1 cellular context compared by ENCODE assay signal in genomic region chr18:48896875-48897511, GRCh38.
TF ChIP-seq lines count a peak whose summit lies in the region.

No MANE protein-coding gene starts in this region.

TF ChIP-seq in K562, 482 proteins besides CTCF, POLR2A, EP300 and RAD21 (continued from another document and continues in another):
- TF ChIP-seq, protein P1, sequence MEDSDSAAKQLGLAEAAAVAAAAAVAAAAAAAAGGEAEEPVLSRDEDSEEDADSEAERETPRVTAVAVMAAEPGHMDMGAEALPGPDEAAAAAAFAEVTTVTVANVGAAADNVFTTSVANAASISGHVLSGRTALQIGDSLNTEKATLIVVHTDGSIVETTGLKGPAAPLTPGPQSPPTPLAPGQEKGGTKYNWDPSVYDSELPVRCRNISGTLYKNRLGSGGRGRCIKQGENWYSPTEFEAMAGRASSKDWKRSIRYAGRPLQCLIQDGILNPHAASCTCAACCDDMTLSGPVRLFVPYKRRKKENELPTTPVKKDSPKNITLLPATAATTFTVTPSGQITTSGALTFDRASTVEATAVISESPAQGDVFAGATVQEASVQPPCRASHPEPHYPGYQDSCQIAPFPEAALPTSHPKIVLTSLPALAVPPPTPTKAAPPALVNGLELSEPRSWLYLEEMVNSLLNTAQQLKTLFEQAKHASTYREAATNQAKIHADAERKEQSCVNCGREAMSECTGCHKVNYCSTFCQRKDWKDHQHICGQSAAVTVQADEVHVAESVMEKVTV (CRISPR knock-in tag; IDR thresholded peaks at IDR 0.05), result peak; percentile 45; the same call in 1 of the 2 replicates
- TF ChIP-seq, protein P2, sequence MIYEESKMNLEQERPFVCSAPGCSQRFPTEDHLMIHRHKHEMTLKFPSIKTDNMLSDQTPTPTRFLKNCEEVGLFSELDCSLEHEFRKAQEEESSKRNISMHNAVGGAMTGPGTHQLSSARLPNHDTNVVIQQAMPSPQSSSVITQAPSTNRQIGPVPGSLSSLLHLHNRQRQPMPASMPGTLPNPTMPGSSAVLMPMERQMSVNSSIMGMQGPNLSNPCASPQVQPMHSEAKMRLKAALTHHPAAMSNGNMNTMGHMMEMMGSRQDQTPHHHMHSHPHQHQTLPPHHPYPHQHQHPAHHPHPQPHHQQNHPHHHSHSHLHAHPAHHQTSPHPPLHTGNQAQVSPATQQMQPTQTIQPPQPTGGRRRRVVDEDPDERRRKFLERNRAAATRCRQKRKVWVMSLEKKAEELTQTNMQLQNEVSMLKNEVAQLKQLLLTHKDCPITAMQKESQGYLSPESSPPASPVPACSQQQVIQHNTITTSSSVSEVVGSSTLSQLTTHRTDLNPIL (CRISPR knock-in tag; IDR thresholded peaks at IDR 0.05), result no peak
- TF ChIP-seq ZNF583 (CRISPR knock-in tag; IDR thresholded peaks at IDR 0.05), result no peak
- no peak for TF ChIP-seq HNRNPK (IDR thresholded peaks at IDR 0.05; ENCODE audit: low read depth, low read length, poor library complexity, severe bottlenecking)
- TF ChIP-seq, protein P3, sequence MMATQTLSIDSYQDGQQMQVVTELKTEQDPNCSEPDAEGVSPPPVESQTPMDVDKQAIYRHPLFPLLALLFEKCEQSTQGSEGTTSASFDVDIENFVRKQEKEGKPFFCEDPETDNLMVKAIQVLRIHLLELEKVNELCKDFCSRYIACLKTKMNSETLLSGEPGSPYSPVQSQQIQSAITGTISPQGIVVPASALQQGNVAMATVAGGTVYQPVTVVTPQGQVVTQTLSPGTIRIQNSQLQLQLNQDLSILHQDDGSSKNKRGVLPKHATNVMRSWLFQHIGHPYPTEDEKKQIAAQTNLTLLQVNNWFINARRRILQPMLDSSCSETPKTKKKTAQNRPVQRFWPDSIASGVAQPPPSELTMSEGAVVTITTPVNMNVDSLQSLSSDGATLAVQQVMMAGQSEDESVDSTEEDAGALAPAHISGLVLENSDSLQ (IDR thresholded peaks at IDR 0.05), result peak; percentile 42; the same call in 1 of the 2 replicates
- no peak for TF ChIP-seq PRPF4 (IDR thresholded peaks at IDR 0.05; ENCODE audit: insufficient read depth, low read depth, low read length, poor library complexity, severe bottlenecking)
- TF ChIP-seq, protein P4, sequence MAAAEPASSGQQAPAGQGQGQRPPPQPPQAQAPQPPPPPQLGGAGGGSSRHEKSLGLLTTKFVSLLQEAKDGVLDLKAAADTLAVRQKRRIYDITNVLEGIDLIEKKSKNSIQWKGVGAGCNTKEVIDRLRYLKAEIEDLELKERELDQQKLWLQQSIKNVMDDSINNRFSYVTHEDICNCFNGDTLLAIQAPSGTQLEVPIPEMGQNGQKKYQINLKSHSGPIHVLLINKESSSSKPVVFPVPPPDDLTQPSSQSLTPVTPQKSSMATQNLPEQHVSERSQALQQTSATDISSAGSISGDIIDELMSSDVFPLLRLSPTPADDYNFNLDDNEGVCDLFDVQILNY (CRISPR knock-in tag; IDR thresholded peaks at IDR 0.05), result no peak
- TF ChIP-seq SUPT5H (IDR thresholded peaks at IDR 0.05), result no peak
- TF ChIP-seq, protein P5, sequence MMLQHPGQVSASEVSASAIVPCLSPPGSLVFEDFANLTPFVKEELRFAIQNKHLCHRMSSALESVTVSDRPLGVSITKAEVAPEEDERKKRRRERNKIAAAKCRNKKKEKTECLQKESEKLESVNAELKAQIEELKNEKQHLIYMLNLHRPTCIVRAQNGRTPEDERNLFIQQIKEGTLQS (IDR thresholded peaks at IDR 0.05), result 0 out of 2 replicates have a peak, but pooled peaks have one; percentile 32
- TF ChIP-seq, protein P5 (CRISPR knock-in tag; conservative IDR thresholded peaks at IDR 0.05), result no peak
- TF ChIP-seq MBD2 (IDR thresholded peaks at IDR 0.05; ENCODE audit: borderline replicate concordance, low read depth), result no peak
- TF ChIP-seq MIER1 (IDR thresholded peaks at IDR 0.05; ENCODE audit: low read depth), result no peak
- TF ChIP-seq, protein P6, sequence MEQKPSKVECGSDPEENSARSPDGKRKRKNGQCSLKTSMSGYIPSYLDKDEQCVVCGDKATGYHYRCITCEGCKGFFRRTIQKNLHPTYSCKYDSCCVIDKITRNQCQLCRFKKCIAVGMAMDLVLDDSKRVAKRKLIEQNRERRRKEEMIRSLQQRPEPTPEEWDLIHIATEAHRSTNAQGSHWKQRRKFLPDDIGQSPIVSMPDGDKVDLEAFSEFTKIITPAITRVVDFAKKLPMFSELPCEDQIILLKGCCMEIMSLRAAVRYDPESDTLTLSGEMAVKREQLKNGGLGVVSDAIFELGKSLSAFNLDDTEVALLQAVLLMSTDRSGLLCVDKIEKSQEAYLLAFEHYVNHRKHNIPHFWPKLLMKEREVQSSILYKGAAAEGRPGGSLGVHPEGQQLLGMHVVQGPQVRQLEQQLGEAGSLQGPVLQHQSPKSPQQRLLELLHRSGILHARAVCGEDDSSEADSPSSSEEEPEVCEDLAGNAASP (IDR thresholded peaks at IDR 0.05), result no peak
- TF ChIP-seq DIDO1 (tag; IDR thresholded peaks at IDR 0.05; ENCODE audit: low read depth), result no peak
- TF ChIP-seq RCOR1 (IDR thresholded peaks at IDR 0.05; ENCODE audit: borderline replicate concordance in 1 of 2, low read depth in 2 of 2, low read length in 2 of 2), result peak in 1 of 2 experiments; percentile 47; a peak in 2 of 4 replicates
- peak; percentile 51; the same call in 1 of the 2 replicates for TF ChIP-seq ZKSCAN1 (IDR thresholded peaks at IDR 0.05; ENCODE audit: low read depth, low read length)
- TF ChIP-seq JUND (IDR thresholded peaks at IDR 0.05; ENCODE audit: borderline replicate concordance, low read depth, low read length), result peak; percentile 73
- no peak; the same call in 2 of the 3 replicates for TF ChIP-seq JUND (tag; IDR thresholded peaks at IDR 0.05; ENCODE audit: borderline replicate concordance, low read depth, low read length)
- no peak for TF ChIP-seq ZNF274 (IDR thresholded peaks at IDR 0.05; ENCODE audit: borderline replicate concordance, low read depth, low read length)
- TF ChIP-seq ZNF407 (IDR thresholded peaks at IDR 0.05; ENCODE audit: low read depth), result no peak
- no peak for TF ChIP-seq ZNF589 (CRISPR knock-in tag; IDR thresholded peaks at IDR 0.05; ENCODE audit: low read depth)
- TF ChIP-seq MAX (CRISPR knock-in tag; IDR thresholded peaks at IDR 0.05), result peak; percentile 70
- no peak for TF ChIP-seq MECOM (CRISPR knock-in tag; IDR thresholded peaks at IDR 0.05)
- TF ChIP-seq ZBTB43 (CRISPR knock-in tag; IDR thresholded peaks at IDR 0.05), result no peak
